9 cellular contexts compared by ENCODE assay signal in the genomic region with DNA sequence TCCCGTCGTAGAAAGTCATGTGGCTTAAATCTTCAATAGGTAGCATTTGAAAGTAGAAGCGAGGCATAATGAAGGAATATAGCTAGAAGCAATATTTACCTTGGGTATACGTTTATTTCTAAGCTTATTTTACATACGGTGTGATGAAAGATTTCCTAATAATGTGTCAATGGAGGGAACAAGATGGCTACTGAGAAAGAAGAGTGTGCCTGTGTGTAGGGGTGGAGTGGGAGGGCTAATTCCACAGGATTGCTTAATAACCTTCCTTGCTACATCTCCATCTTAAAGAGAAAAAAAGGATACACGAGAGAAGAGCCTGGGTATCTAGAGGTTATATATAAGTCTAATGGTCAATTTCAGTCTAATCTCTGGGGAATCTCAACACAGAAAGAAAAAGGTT. TPM values are rescaled to one million over a fixed set of nuclear protein-coding genes. Genes with fewer than 3 reads are reported as not detected.
DNase-seq lines count a peak whose midpoint lies in the region; ATAC-seq, FAIRE-seq and TF ChIP-seq lines count a peak whose summit lies in the region.
"Had no signal": no experiment of that assay in that cellular context is flagged by ENCODE, and none has a peak within 500 bp of the region (broad histone marks: within the 10 kb centered on the region; RNA-seq: fewer than 3 reads in every experiment).

No MANE protein-coding gene starts in this region.

- no peaks in the 10 kb centered on the region for H3K27me3 ChIP-seq in IMR-90 (ENCODE audit: control insufficient read depth, insufficient read depth, low read length)
- no peaks in the 10 kb centered on the region for H3K27me3 ChIP-seq in astrocyte (ENCODE audit: insufficient read depth, low read length)
- H3K27me3 ChIP-seq in muscle layer of colon (ENCODE audit: control insufficient read depth in 1 of 2, insufficient read depth in 2 of 2, low read length in 2 of 2): no peaks in the 10 kb centered on the region
- H3K27me3 ChIP-seq in WERI-Rb-1 (ENCODE audit: insufficient read depth, low read depth, severe bottlenecking): no peaks in the 10 kb centered on the region
- no peaks in the 10 kb centered on the region for H3K27me3 ChIP-seq in right cardiac atrium (ENCODE audit: control insufficient read depth, insufficient read depth)

- H2AFZ ChIP-seq in IMR-90 (replicated peaks; ENCODE audit: low read length, poor library complexity) (no peak overlapping the region), astrocyte (ENCODE audit: low read depth, low read length) (no peak overlapping the region)

- no peak overlapping the region for H3K18ac ChIP-seq in IMR-90 (ENCODE audit: low read depth, low read length)

- no peak overlapping the region; a peak in 1 of 4 replicates for H4K8ac ChIP-seq in IMR-90 (ENCODE audit: low read depth in 2 of 2, low read length in 2 of 2)

- H3K4ac ChIP-seq in IMR-90 (ENCODE audit: low read depth, low read length): 0 out of 2 replicates have a peak overlapping the region, but pooled peaks have one; percentile 32

- DNase-seq in AG09309 (ENCODE audit: low read depth): peak; percentile 23
- peak; percentile 70 for DNase-seq in IMR-90
- no peak for DNase-seq in astrocyte (ENCODE audit: low read depth)
- DNase-seq in stimulated activated CD8-positive, alpha-beta memory T cell treated with anti-CD3 and anti-CD28 coated beads, Interleukin-4, amount 100 ng/mL, for 48 hours: no peak
- no peak for DNase-seq in NCI-H187 (lab: John Stamatoyannopoulos, UW)
- DNase-seq in WERI-Rb-1: no peak
- DNase-seq in right cardiac atrium: no peak

- peaks cover 5% of the 10 kb centered on the region for H3K9me1 ChIP-seq in IMR-90 (ENCODE audit: insufficient read depth, low read length)

- no peaks in the 10 kb centered on the region for H3K27me3 Mint-ChIP-seq in astrocyte (ENCODE audit: low read depth, unreplicated experiment)

- no TSS peak for BruUV-seq in IMR-90 (replicated peaks; lab: Mats Ljungman, UMichigan)

- H3K4me3 ChIP-seq in AG09309 (ENCODE audit: control insufficient read depth, low read depth, low read length): no peak overlapping the region
- H3K4me3 ChIP-seq in IMR-90 (ENCODE audit: insufficient read depth, low read depth, low read length): no peak overlapping the region; the same call in 1 of the 2 replicates
- H3K4me3 ChIP-seq in astrocyte (ENCODE audit: insufficient read depth, low read depth, low read length): peak overlapping the region; percentile 89
- no peak overlapping the region for H3K4me3 ChIP-seq in muscle layer of colon (ENCODE audit: low read depth in 1 of 2, low read length in 2 of 2)
- H3K4me3 ChIP-seq in WERI-Rb-1 (ENCODE audit: low read depth, low read length): no peak overlapping the region
- H3K4me3 ChIP-seq in right cardiac atrium (ENCODE audit: low read length): no peak overlapping the region

- no peak overlapping the region for H3K14ac ChIP-seq in IMR-90 (replicated peaks; ENCODE audit: low read depth, low read length)

- no peak for TF ChIP-seq CTCF in AG09309 (IDR thresholded peaks at IDR 0.05; ENCODE audit: control insufficient read depth, insufficient read depth, low read depth, low read length, missing control alignments)
- no peak for TF ChIP-seq CTCF in IMR-90 (conservative IDR thresholded peaks at IDR 0.05; ENCODE audit: low read depth, low read length)
- no peak for TF ChIP-seq CTCF in astrocyte (IDR thresholded peaks at IDR 0.05; ENCODE audit: insufficient read depth, low read depth, low read length)
- no peak for TF ChIP-seq CTCF in WERI-Rb-1 (IDR thresholded peaks at IDR 0.05; ENCODE audit: low read depth, low read length)

- no peak overlapping the region for H2AK5ac ChIP-seq in IMR-90 (ENCODE audit: low read depth, low read length)

- peaks cover 28% of the 10 kb centered on the region for H3K4me1 Mint-ChIP-seq in astrocyte (ENCODE audit: low read depth, unreplicated experiment)

- intact Hi-C loops in IMR-90 (cut with micrococcal nuclease) (loop anchor here (10.0 kb wide), 2 partner anchors 471 to 651 kb away; partner anchors contain the start of genes ALG5 and RFXAP), right cardiac atrium (cut with DNase I) (no loop called here)

- no peak overlapping the region for H4K91ac ChIP-seq in IMR-90 (ENCODE audit: insufficient read depth, low read depth, low read length)

- peak overlapping the region; percentile 96 for H3K4me3 Mint-ChIP-seq in astrocyte (ENCODE audit: unreplicated experiment)

- H3K9ac ChIP-seq in IMR-90 (ENCODE audit: low read depth, low read length) (no peak overlapping the region), astrocyte (ENCODE audit: low read length) (peak overlapping the region; percentile 99), muscle layer of colon (ENCODE audit: low read length) (no peak overlapping the region)

- peak overlapping the region; percentile 88 for H3K4me2 ChIP-seq in IMR-90 (ENCODE audit: low read depth, low read length)
- H3K4me2 ChIP-seq in astrocyte (ENCODE audit: low read length): peak overlapping the region; percentile 92

- no peaks in the 10 kb centered on the region for H3K9me3 Mint-ChIP-seq in astrocyte (ENCODE audit: unreplicated experiment)

- POLR2A ChIA-PET in IMR-90 (lab: Charles Lee; ENCODE audit: unreplicated experiment): no interaction called here

- dilution Hi-C loops in IMR-90 (cut with HindIII; ENCODE audit: low sequenced_read_pairs, unreplicated experiment): no loop called here

- no peak overlapping the region for H2BK15ac ChIP-seq in IMR-90 (ENCODE audit: low read depth, low read length)

- H3K79me2 ChIP-seq in astrocyte (ENCODE audit: insufficient read depth, low read length): peaks cover 62% of the 10 kb centered on the region

- no peak for FAIRE-seq in astrocyte (lab: Jason Lieb, UNC)

- peaks cover 5% of the 10 kb centered on the region; the same call in 1 of the 2 replicates for H3K4me1 ChIP-seq in IMR-90 (ENCODE audit: control insufficient read depth, insufficient read depth, low read length)
- peaks cover 10% of the 10 kb centered on the region for H3K4me1 ChIP-seq in astrocyte (ENCODE audit: insufficient read depth, low read length)
- peaks cover 16% of the 10 kb centered on the region for H3K4me1 ChIP-seq in muscle layer of colon (ENCODE audit: insufficient read depth, low read length)
- peaks cover 2% of the 10 kb centered on the region for H3K4me1 ChIP-seq in right cardiac atrium (ENCODE audit: control insufficient read depth, insufficient read depth, low read length)

- no peak overlapping the region for H3K56ac ChIP-seq in IMR-90 (ENCODE audit: extremely low read depth, insufficient read depth, low read length)

- no CpG with 5 or more reads among the region's 6 CpGs for WGBS in IMR-90 (ENCODE audit: extremely low coverage in 2 of 2, insufficient read length in 1 of 2), 2 experiments
- 80% methylated on average over 6 of the region's 6 CpGs for WGBS in right cardiac atrium

- H3K9me3 ChIP-seq in IMR-90 (ENCODE audit: control insufficient read depth, insufficient read depth, low read length): no peaks in the 10 kb centered on the region
- H3K9me3 ChIP-seq in astrocyte (ENCODE audit: insufficient read depth, low read depth, low read length): no peaks in the 10 kb centered on the region
- no peaks in the 10 kb centered on the region for H3K9me3 ChIP-seq in muscle layer of colon (ENCODE audit: low read length)
- peaks cover 6% of the 10 kb centered on the region for H3K9me3 ChIP-seq in WERI-Rb-1 (ENCODE audit: severe bottlenecking)
- no peaks in the 10 kb centered on the region for H3K9me3 ChIP-seq in right cardiac atrium (ENCODE audit: control insufficient read depth, low read length)

- H3K36me3 Mint-ChIP-seq in astrocyte (ENCODE audit: low read depth, unreplicated experiment): no peaks in the 10 kb centered on the region

- no peak overlapping the region for H2BK5ac ChIP-seq in IMR-90 (ENCODE audit: low read depth, low read length, poor library complexity, severe bottlenecking)

- TF ChIP-seq RAD21 in IMR-90 (IDR thresholded peaks at IDR 0.05; ENCODE audit: low read length): no peak

- no peak overlapping the region for H2BK20ac ChIP-seq in IMR-90 (ENCODE audit: low read depth, low read length)

- TF ChIP-seq POLR2A in IMR-90 (IDR thresholded peaks at IDR 0.05; ENCODE audit: low read depth, low read length): peak; percentile 51; the same call in 1 of the 2 replicates

- H2AK9ac ChIP-seq in IMR-90 (replicated peaks; ENCODE audit: low read depth, low read length, poor library complexity): no peak overlapping the region

- no peak for ATAC-seq in IMR-90 (ENCODE audit: low read depth)
- no peak for ATAC-seq in right cardiac atrium

- in situ Hi-C loops in IMR-90 (cut with MboI; ENCODE audit: low sequenced_read_pairs): loop anchor here (25.0 kb wide), 1 partner anchor 643 kb away; the partner anchor contains the start of gene ALG5

- H4K20me1 ChIP-seq in IMR-90 (ENCODE audit: insufficient read depth, low read length) (peaks cover 34% of the 10 kb centered on the region), astrocyte (ENCODE audit: insufficient read depth, low read length) (peaks cover 30% of the 10 kb centered on the region)

- H3K23ac ChIP-seq in IMR-90 (ENCODE audit: low read depth, low read length): no peak overlapping the region; the same call in 1 of the 2 replicates

- H3K27ac ChIP-seq in IMR-90 (ENCODE audit: insufficient read depth, low read length): no peak overlapping the region; the same call in 1 of the 2 replicates
- H3K27ac ChIP-seq in astrocyte (ENCODE audit: low read depth, low read length): peak overlapping the region; percentile 98
- peak overlapping the region; percentile 42 for H3K27ac ChIP-seq in muscle layer of colon (ENCODE audit: low read depth, low read length)
- H3K27ac ChIP-seq in WERI-Rb-1: no peak overlapping the region
- no peak overlapping the region for H3K27ac ChIP-seq in right cardiac atrium (ENCODE audit: low read length)

- no peak overlapping the region for H2BK120ac ChIP-seq in IMR-90 (ENCODE audit: low read depth, low read length)

- CTCF ChIA-PET in IMR-90 (lab: Yijun Ruan, JAX): no interaction called here

- H3K36me3 ChIP-seq in IMR-90 (ENCODE audit: control insufficient read depth, insufficient read depth, low read length) (no peaks in the 10 kb centered on the region), astrocyte (ENCODE audit: insufficient read depth, low read length) (no peaks in the 10 kb centered on the region), muscle layer of colon (ENCODE audit: insufficient read depth, low read length) (no peaks in the 10 kb centered on the region), WERI-Rb-1 (no peaks in the 10 kb centered on the region)

- H4K5ac ChIP-seq in IMR-90 (ENCODE audit: low read depth, low read length): no peak overlapping the region

- peak overlapping the region; percentile 99 for H3K27ac Mint-ChIP-seq in astrocyte (ENCODE audit: unreplicated experiment)

- H3K79me1 ChIP-seq in IMR-90 (ENCODE audit: low read depth in 1 of 2, low read length in 2 of 2): peaks cover 3 to 36% of the 10 kb centered on the region in 2 experiments; a peak in 3 of 4 replicates

RNA-seq across cellular contexts. Expression of gene SPART, which starts 2.0 kb away (rescaled TPM):
- total RNA-seq in IMR-90 (2012; rRNA removed) (86.4 and 110 TPM in 2 replicates), astrocyte (47.7 and 50.6 TPM in 2 replicates), right cardiac atrium (10 to 100 TPM; 41.9 to 61.4 (median 52.5) TPM)
- polyA plus RNA-seq in IMR-90 (2012; rRNA removed) (34.2 and 43.8 TPM in 2 replicates), right cardiac atrium (24.6 TPM)
- polyA plus RNA-seq in IMR-90 (2012; cell fraction: cytosol; rRNA removed): 9.1 and 12.6 TPM in 2 replicates
- 9.9 and 80.4 TPM in 2 replicates for polyA plus RNA-seq in IMR-90 (2012; cell fraction: nucleus; rRNA removed; ENCODE audit: low replicate concordance)

RNA-seq across cellular contexts. Expression of gene CCDC169, which starts 46.6 kb away (rescaled TPM):
- total RNA-seq in IMR-90 (2012; rRNA removed): 0.54 and 0.83 TPM in 2 replicates
- polyA plus RNA-seq in IMR-90 (2012; rRNA removed): 0.62 TPM in 2 replicates
- polyA plus RNA-seq in IMR-90 (2012; cell fraction: cytosol; rRNA removed): 0.10 TPM in 2 replicates
- polyA plus RNA-seq in IMR-90 (2012; cell fraction: nucleus; rRNA removed; ENCODE audit: low replicate concordance): 0.08 and 0.56 TPM in 2 replicates
- 0.62 and 0.98 TPM in 2 replicates for total RNA-seq in astrocyte
- 1 to 10 TPM in 2 of 4 donors, under 1 TPM in 2; 0.15 to 1.8 (median 0.80) TPM for total RNA-seq in right cardiac atrium
- polyA plus RNA-seq in right cardiac atrium: 0.61 TPM
- polyA plus RNA-seq: liver had no signal

Comparison
In these comparisons a context has a peak if more than half of its experiments do, and no peak if none do; other contexts are left out.
1. DNase-seq: peak in AG09309 (single experiment) and IMR-90 (single experiment); none in astrocyte (single experiment), stimulated activated CD8-positive, alpha-beta memory T cell treated with anti-CD3 and anti-CD28 coated beads, Interleukin-4, amount 100 ng/mL, for 48 hours (single experiment), NCI-H187 (0 of 2), WERI-Rb-1 (single experiment) and right cardiac atrium (0 of 3).
2. H3K27ac ChIP-seq: peak in astrocyte (single experiment) and muscle layer of colon (single experiment); none in IMR-90 (single experiment), WERI-Rb-1 (single experiment) and right cardiac atrium (single experiment).